31 cellular contexts compared by ENCODE assay signal in the genomic region with DNA sequence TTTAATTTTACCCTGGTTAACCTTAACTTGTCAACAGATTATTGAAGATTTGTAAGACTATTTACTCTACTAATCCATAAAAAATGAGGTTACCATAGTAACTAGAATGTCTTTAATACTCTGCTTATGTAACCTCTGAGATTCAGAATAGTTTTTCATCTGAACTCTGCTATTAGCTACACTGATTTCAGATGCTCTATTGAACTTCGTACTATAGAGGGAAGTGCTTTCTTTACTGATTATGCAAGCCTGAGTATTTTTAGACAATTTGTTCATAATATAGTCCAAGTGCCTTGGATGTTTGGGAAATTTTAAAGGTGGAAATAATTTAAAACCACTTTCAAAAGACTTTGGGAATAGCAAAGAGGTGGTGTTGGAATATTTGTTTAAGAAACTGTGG.
"Had no signal": no experiment of that assay in that cellular context is flagged by ENCODE, and none has a peak within 500 bp of the region (broad histone marks: within the 10 kb centered on the region; RNA-seq: fewer than 3 reads in every experiment).

No MANE protein-coding gene starts in this region.

- DNase-seq: colonic mucosa; dermis blood vessel endothelial cell; effector memory CD4-positive, alpha-beta T cell; foreskin melanocyte; glutamatergic neuron; heart right ventricle; hippocampal formation; islet precursor cell; kidney glomerular epithelial cell; left colon; left ventricle myocardium superior; mucosa of descending colon; naive B cell; pancreas; sigmoid colon; stimulated activated CD4-positive, alpha-beta T cell treated with anti-CD3 and anti-CD28 coated beads, Interleukin-2, amount 100 ng/mL, for 24 hours; stimulated activated CD4-positive, alpha-beta T cell treated with anti-CD3 and anti-CD28 coated beads, Interleukin-4, amount 100 ng/mL, for 24 hours; stimulated activated naive CD4-positive, alpha-beta T cell treated with Interleukin-2 at 50 U/mL for 16 hours; stomach; substantia nigra; testis; upper lobe of left lung had no signal

- H3K4me1 ChIP-seq: colonic mucosa, esophagus muscularis mucosa, pancreas, right atrium auricular region, testis, tibial nerve had no signal

- H3K27me3 ChIP-seq: colonic mucosa, esophagus muscularis mucosa, heart right ventricle, neutrophil, pancreas, right atrium auricular region, sigmoid colon, stomach, testis, tibial nerve, upper lobe of left lung had no signal

- H3K9me3 ChIP-seq: colonic mucosa, esophagus muscularis mucosa, heart right ventricle, mucosa of descending colon, neutrophil, pancreas, right atrium auricular region, sigmoid colon, stomach, testis, tibial nerve, upper lobe of left lung had no signal

- H3K4me3 ChIP-seq: colonic mucosa, esophagus muscularis mucosa, heart right ventricle, lung, mucosa of descending colon, pancreas, right atrium auricular region, sigmoid colon, stomach, testis, tibial nerve, upper lobe of left lung had no signal

- H3K36me3 ChIP-seq: colonic mucosa, esophagus muscularis mucosa, heart right ventricle, neutrophil, pancreas, right atrium auricular region, sigmoid colon, stomach, tibial nerve, upper lobe of left lung had no signal

- FAIRE-seq: endothelial cell of umbilical vein, urothelium cell line had no signal

- ATAC-seq: heart right ventricle; left colon; left ventricle myocardium superior; mucosa of descending colon; natural killer cell treated with Interleukin-12 subunit alpha and Interleukin-12 subunit beta and Interleukin-15 and Interleukin-18, amount 100 ng/mL, for 72 hours; pancreas; stimulated activated effector memory CD8-positive, alpha-beta T cell treated with anti-CD3 and anti-CD28 coated beads, Interleukin-12 subunit alpha, Interleukin-12 subunit beta, amount 100 ng/mL, for 72 hours had no signal

- H3K27ac ChIP-seq: colonic mucosa, esophagus muscularis mucosa, heart right ventricle, neutrophil, pancreas, right atrium auricular region, sigmoid colon, stomach, testis, tibial nerve, upper lobe of left lung had no signal
